8 cellular contexts compared by ENCODE assay signal in the genomic region with DNA sequence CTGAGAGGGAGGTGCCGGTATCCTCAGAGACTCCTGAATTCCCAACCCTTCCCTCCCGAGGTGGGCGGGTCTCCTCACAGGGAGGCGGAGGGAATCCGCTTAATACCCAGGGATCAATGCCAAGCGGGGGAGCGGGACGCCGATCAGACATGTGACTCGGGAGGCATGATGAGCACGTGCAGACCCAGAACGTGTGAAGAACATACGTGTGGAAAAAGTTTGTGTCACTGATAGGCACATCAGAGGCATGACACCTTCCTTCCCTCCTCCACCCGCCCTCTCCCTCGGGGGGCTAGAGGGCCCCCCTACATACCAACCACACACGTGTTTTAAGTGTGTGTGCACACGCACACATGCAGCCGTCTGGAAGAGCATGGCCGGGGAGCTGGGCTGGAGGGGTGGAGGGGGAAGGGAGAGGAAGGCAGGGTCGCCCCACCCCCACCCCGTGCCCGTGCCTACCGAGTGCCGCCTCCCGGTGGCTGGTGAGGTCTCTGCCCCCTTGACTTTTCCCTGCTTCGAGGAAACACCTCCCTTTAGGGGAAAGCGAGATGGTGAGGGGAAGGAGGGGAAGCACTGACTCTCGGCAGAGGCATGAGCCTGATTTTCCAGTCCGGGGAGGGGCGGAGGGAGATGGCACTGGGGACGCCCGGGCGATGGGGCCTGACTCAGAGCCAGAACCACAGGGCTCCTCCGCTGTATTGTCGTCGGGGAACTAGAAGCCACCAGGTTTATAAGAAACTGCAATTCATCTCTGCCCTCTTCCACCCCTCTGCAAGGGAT. TPM values are rescaled to one million over a fixed set of nuclear protein-coding genes. Genes with fewer than 3 reads are reported as not detected.
DNase-seq lines count a peak whose midpoint lies in the region; TF ChIP-seq lines count a peak whose summit lies in the region.

No MANE protein-coding gene starts in this region.

- H3K4me1 Mint-ChIP-seq in type B pancreatic cell (ENCODE audit: unreplicated experiment), result peaks cover 12% of the 10 kb centered on the region

- peak overlapping the region; percentile 30 for H3K4me3 ChIP-seq in HUES64 (ENCODE audit: low read length)
- H3K4me3 ChIP-seq in epithelial cell of esophagus (ENCODE audit: low read length), result no peak overlapping the region

- H3K27me3 Mint-ChIP-seq in type B pancreatic cell, result peaks cover 88% of the 10 kb centered on the region

- H3K27ac Mint-ChIP-seq in type B pancreatic cell, result no peak overlapping the region

- no peak for TF ChIP-seq CTCF in epithelial cell of esophagus (IDR thresholded peaks at IDR 0.05; ENCODE audit: insufficient read depth, low read depth, low read length, missing control alignments)
- TF ChIP-seq CTCF in type B pancreatic cell (conservative IDR thresholded peaks at IDR 0.05), result no peak

- no peaks in the 10 kb centered on the region for H3K36me3 ChIP-seq in HUES64 (ENCODE audit: insufficient read depth, low read length)

- H3K27ac ChIP-seq in HUES64 (ENCODE audit: low read depth, low read length), result no peak overlapping the region

- DNase-seq in EL (peak; percentile 48), epithelial cell of esophagus (ENCODE audit: low read depth) (peak; percentile 68), type B pancreatic cell (ENCODE audit: extremely low spot score, unreplicated experiment) (no peak), NCI-H1694 (lab: John Stamatoyannopoulos, UW) (no peak), putamen (ENCODE audit: low spot score) (no peak)
- peak; percentile 93 to 97 for DNase-seq in activated CD4-positive, alpha-beta T cell treated with anti-CD3 and anti-CD28 coated beads, Interleukin-2, amount 50 U/mL, for 24 hours (ENCODE audit: low read depth in 1 of 2, low spot score in 1 of 2)
- DNase-seq in stimulated activated CD8-positive, alpha-beta memory T cell treated with anti-CD3 and anti-CD28 coated beads, Interleukin-12 subunit alpha, Interleukin-12 subunit beta, amount 100 ng/mL, for 24 hours (ENCODE audit: extremely low read depth), result peak; percentile 90

- H3K4me1 ChIP-seq in HUES64 (ENCODE audit: insufficient read depth, low read length), result no peaks in the 10 kb centered on the region; the same call in 1 of the 2 replicates

- H3K9me3 ChIP-seq in HUES64 (ENCODE audit: insufficient read depth, low read depth, low read length), result no peaks in the 10 kb centered on the region

- WGBS in HUES64, result 25% methylated on average over 35 of the region's 36 CpGs

- no peaks in the 10 kb centered on the region for H3K9me3 Mint-ChIP-seq in type B pancreatic cell

- H3K36me3 Mint-ChIP-seq in type B pancreatic cell, result no peaks in the 10 kb centered on the region

- peaks cover 42% of the 10 kb centered on the region for H3K27me3 ChIP-seq in HUES64 (ENCODE audit: insufficient read depth, low read length)

- no peak overlapping the region for H3K4me3 Mint-ChIP-seq in type B pancreatic cell

- no peak overlapping the region for H3K9ac ChIP-seq in HUES64 (ENCODE audit: low read depth, low read length)

RNA-seq across cellular contexts. Expression of a gene that starts 12.1 kb away (rescaled TPM):
- polyA plus RNA-seq in HUES64 (2013, experiment 1 of 2), result not detected
- polyA plus RNA-seq in HUES64 (2013, experiment 2 of 2), result not detected
- total RNA-seq in type B pancreatic cell (ENCODE audit: low replicate concordance), result not detected in 2 replicates

RNA-seq across cellular contexts. Expression of a gene that starts 27.0 kb away (rescaled TPM):
- polyA plus RNA-seq in HUES64 (2013, experiment 1 of 2), result 11.0 TPM
- polyA plus RNA-seq in HUES64 (2013, experiment 2 of 2), result 12.3 TPM
- total RNA-seq in type B pancreatic cell (ENCODE audit: low replicate concordance), result 10.5 and 19.7 TPM in 2 replicates

Comparison
In these comparisons a context has a peak if more than half of its experiments do, and no peak if none do; other contexts are left out.
1. DNase-seq: peak in EL (single experiment), activated CD4-positive, alpha-beta T cell treated with anti-CD3 and anti-CD28 coated beads, Interleukin-2, amount 50 U/mL, for 24 hours (2 of 2), epithelial cell of esophagus (single experiment) and stimulated activated CD8-positive, alpha-beta memory T cell treated with anti-CD3 and anti-CD28 coated beads, Interleukin-12 subunit alpha, Interleukin-12 subunit beta, amount 100 ng/mL, for 24 hours (single experiment); none in type B pancreatic cell (single experiment), NCI-H1694 (single experiment) and putamen (single experiment).